Comparison of ENCODE assay signal across 14 cellular contexts in the genomic region with DNA sequence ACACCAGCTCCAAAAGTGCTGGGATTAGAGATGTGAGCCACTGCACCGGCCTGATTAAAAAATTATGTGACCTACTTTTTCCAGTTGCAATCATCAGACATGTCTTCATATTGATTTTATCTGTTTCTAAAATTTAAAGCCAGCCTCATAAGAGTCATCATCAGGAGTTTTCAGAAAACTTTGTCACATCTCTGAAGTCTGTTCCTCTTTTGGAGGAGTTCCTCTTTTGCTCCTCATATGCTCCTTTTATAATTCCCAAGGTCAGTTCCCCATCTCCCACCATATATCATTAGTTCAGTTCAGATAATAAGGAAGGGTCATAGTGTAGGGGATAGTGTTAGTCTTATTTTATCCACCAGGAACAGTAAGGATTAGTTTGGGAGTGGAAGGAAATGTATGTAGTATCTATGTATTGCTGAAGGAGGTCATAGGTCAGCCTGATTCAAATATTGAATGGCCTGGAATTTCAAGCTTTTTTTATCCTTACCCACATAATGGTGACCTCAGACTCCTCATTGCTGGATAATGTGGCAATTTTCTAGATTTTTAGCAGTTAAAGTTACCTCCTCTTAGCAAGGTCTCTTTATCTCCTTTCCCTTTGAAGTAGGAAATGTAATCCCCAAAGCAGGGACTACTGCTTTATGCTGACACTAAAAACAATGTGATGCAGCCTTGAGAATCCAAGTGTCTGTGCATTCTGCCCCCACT. TPM values are rescaled to one million over a fixed set of nuclear protein-coding genes. Genes with fewer than 3 reads are reported as not detected.
A peak's percentile ranks its signal among the peaks of the same experiment; 100 is the strongest.
DNase-seq lines count a peak whose midpoint lies in the region; ATAC-seq and TF ChIP-seq lines count a peak whose summit lies in the region.
"Had no signal": no experiment of that assay in that cellular context is flagged by ENCODE, and none has a peak within 500 bp of the region (broad histone marks: within the 10 kb centered on the region; RNA-seq: fewer than 3 reads in every experiment).

No MANE protein-coding gene starts in this region.

- BruUV-seq in IMR-90 (replicated peaks; lab: Mats Ljungman, UMichigan) = no TSS peak

- peak overlapping the region; percentile 62 for H2BK120ac ChIP-seq in IMR-90 (ENCODE audit: low read depth, low read length)
- H2BK120ac ChIP-seq in mesenchymal stem cell (ENCODE audit: low read depth, low read length) = no peak overlapping the region

- H3K18ac ChIP-seq in IMR-90 (ENCODE audit: low read depth, low read length) (no peak overlapping the region), mesenchymal stem cell (ENCODE audit: low read depth in 1 of 2, low read length in 2 of 2) (no peak overlapping the region)

- H3K36me3 ChIP-seq in ACC112 (ENCODE audit: insufficient read depth, low read length) = peaks cover 22% of the 10 kb centered on the region
- peaks cover 22% of the 10 kb centered on the region for H3K36me3 ChIP-seq in IMR-90 (ENCODE audit: control insufficient read depth, insufficient read depth, low read length)
- peaks cover 16 to 57% of the 10 kb centered on the region in 2 experiments for H3K36me3 ChIP-seq in mesenchymal stem cell (ENCODE audit: control insufficient read depth in 1 of 2, insufficient read depth in 2 of 2, low read depth in 1 of 2, low read length in 2 of 2)

- no peak overlapping the region for H3K9ac ChIP-seq in IMR-90 (ENCODE audit: low read depth, low read length)
- H3K9ac ChIP-seq in mesenchymal stem cell (ENCODE audit: low read length) = peak overlapping the region; percentile 84
- H3K9ac ChIP-seq: SK-N-SH had no signal

- H3K4me1 Mint-ChIP-seq in progenitor cell of endocrine pancreas (ENCODE audit: low read depth) = no peaks in the 10 kb centered on the region
- H3K4me1 Mint-ChIP-seq: immature natural killer cell had no signal

- H3K4ac ChIP-seq in IMR-90 (ENCODE audit: low read depth, low read length) = peak overlapping the region; percentile 81
- H3K4ac ChIP-seq in mesenchymal stem cell (ENCODE audit: low read depth in 1 of 2, low read length in 2 of 2) = no peak overlapping the region

- H2AFZ ChIP-seq in ACC112 (ENCODE audit: low read length, unreplicated experiment) (no peak overlapping the region), IMR-90 (replicated peaks; ENCODE audit: low read length, poor library complexity) (no peak overlapping the region), mesenchymal stem cell (ENCODE audit: low read depth, low read length) (no peak overlapping the region)

- no peak; the same call in 1 of the 2 replicates for ATAC-seq in IMR-90 (ENCODE audit: low read depth)
- no peak for ATAC-seq in HG02588 (IDR thresholded peaks at IDR 0.05; ENCODE audit: unreplicated experiment)

- H2BK12ac ChIP-seq in mesenchymal stem cell (ENCODE audit: low read length in 2 of 2) = peak overlapping the region in 1 of 2 experiments; percentile 57

- no peak overlapping the region for H3K4me3 Mint-ChIP-seq in progenitor cell of endocrine pancreas (ENCODE audit: low read depth)
- H3K4me3 Mint-ChIP-seq: immature natural killer cell had no signal

- no peak overlapping the region for H3K4me3 ChIP-seq in ACC112 (ENCODE audit: low read depth, low read length)
- H3K4me3 ChIP-seq in IMR-90 (ENCODE audit: insufficient read depth, low read depth, low read length) = no peak overlapping the region
- no peak overlapping the region for H3K4me3 ChIP-seq in mesenchymal stem cell (ENCODE audit: insufficient read depth in 1 of 2, low read depth in 1 of 2, low read length in 2 of 2)

- peaks cover 5% of the 10 kb centered on the region; the same call in 1 of the 2 replicates for H3K9me1 ChIP-seq in IMR-90 (ENCODE audit: insufficient read depth, low read length)

- H3K27me3 ChIP-seq in ACC112 (ENCODE audit: insufficient read depth, low read length) (no peaks in the 10 kb centered on the region), IMR-90 (ENCODE audit: control insufficient read depth, insufficient read depth, low read length) (no peaks in the 10 kb centered on the region), mesenchymal stem cell (ENCODE audit: control insufficient read depth in 1 of 2, insufficient read depth in 1 of 2, low read length in 2 of 2) (no peaks in the 10 kb centered on the region)
- H3K27me3 ChIP-seq: BE2C had no signal

- 0 out of 2 replicates have a peak overlapping the region, but pooled peaks have one; percentile 12 for H4K5ac ChIP-seq in IMR-90 (ENCODE audit: low read depth, low read length)

- peak overlapping the region; percentile 30 to 54; a peak in 2 of 4 replicates for H4K8ac ChIP-seq in IMR-90 (ENCODE audit: low read depth in 2 of 2, low read length in 2 of 2)
- no peak overlapping the region for H4K8ac ChIP-seq in mesenchymal stem cell (ENCODE audit: low read length)

- H3K27me3 Mint-ChIP-seq in progenitor cell of endocrine pancreas = no peaks in the 10 kb centered on the region

- H2BK15ac ChIP-seq in IMR-90 (ENCODE audit: low read depth, low read length) (peak overlapping the region; percentile 16; the same call in 2 of the 3 replicates), mesenchymal stem cell (ENCODE audit: low read depth, poor library complexity, severe bottlenecking) (no peak overlapping the region)

- H2AK9ac ChIP-seq in IMR-90 (replicated peaks; ENCODE audit: low read depth, low read length, poor library complexity) = peak overlapping the region; percentile 0

- no peaks in the 10 kb centered on the region for H4K20me1 ChIP-seq in IMR-90 (ENCODE audit: insufficient read depth, low read length)

- H3K9me3 Mint-ChIP-seq in progenitor cell of endocrine pancreas (ENCODE audit: low read depth) = no peaks in the 10 kb centered on the region
- H3K9me3 Mint-ChIP-seq: immature natural killer cell had no signal

- WGBS in IMR-90 (ENCODE audit: extremely low coverage in 2 of 2, insufficient read length in 1 of 2), 2 experiments = no CpG with 5 or more reads among the region's 1 CpG
- WGBS in mesenchymal stem cell = 92% methylated on average over 1 of the region's 1 CpG

- H3K4me2 ChIP-seq in IMR-90 (ENCODE audit: low read depth, low read length) (no peak overlapping the region), mesenchymal stem cell (ENCODE audit: low read length, poor library complexity, severe bottlenecking) (no peak overlapping the region)
- H3K4me2 ChIP-seq: SK-N-SH had no signal

- H3K79me1 ChIP-seq in IMR-90 (ENCODE audit: low read depth in 1 of 2, low read length in 2 of 2) (peaks cover 0 to 8% of the 10 kb centered on the region in 2 experiments; a peak in 3 of 4 replicates), mesenchymal stem cell (replicated peaks; ENCODE audit: low read length, poor library complexity, severe bottlenecking) (peaks cover 4% of the 10 kb centered on the region)

- H2BK20ac ChIP-seq in IMR-90 (ENCODE audit: low read depth, low read length) = peak overlapping the region; percentile 18; the same call in 1 of the 2 replicates

- H2AK5ac ChIP-seq in IMR-90 (ENCODE audit: low read depth, low read length) = peak overlapping the region; percentile 20
- peak overlapping the region; percentile 5 for H2AK5ac ChIP-seq in mesenchymal stem cell (ENCODE audit: low read length, severe bottlenecking)

- H3K14ac ChIP-seq in IMR-90 (replicated peaks; ENCODE audit: low read depth, low read length) (peak overlapping the region; percentile 58), mesenchymal stem cell (ENCODE audit: low read length in 2 of 2) (no peak overlapping the region)

- no peak for TF ChIP-seq CTCF in IMR-90 (conservative IDR thresholded peaks at IDR 0.05; ENCODE audit: low read depth, low read length)
- TF ChIP-seq CTCF in VCaP (conservative IDR thresholded peaks at IDR 0.05) = no peak
- no peak for TF ChIP-seq CTCF in progenitor cell of endocrine pancreas (IDR thresholded peaks at IDR 0.05; ENCODE audit: unreplicated experiment)
- no peak for TF ChIP-seq CTCF in GM10266 (IDR thresholded peaks at IDR 0.05; ENCODE audit: control insufficient read depth, insufficient read depth, low read depth, missing control alignments)

- H4K91ac ChIP-seq in IMR-90 (ENCODE audit: insufficient read depth, low read depth, low read length) (0 out of 2 replicates have a peak overlapping the region, but pooled peaks have one; percentile 2), mesenchymal stem cell (ENCODE audit: low read length) (no peak overlapping the region)

- no peak overlapping the region for H3K27ac Mint-ChIP-seq in progenitor cell of endocrine pancreas
- H3K27ac Mint-ChIP-seq: immature natural killer cell had no signal

- POLR2A ChIA-PET in IMR-90 (lab: Charles Lee; ENCODE audit: unreplicated experiment) = no interaction called here

- no peaks in the 10 kb centered on the region for H3K9me3 ChIP-seq in IMR-90 (ENCODE audit: control insufficient read depth, insufficient read depth, low read length)
- H3K9me3 ChIP-seq in mesenchymal stem cell (ENCODE audit: control insufficient read depth, low read length) = no peaks in the 10 kb centered on the region
- H3K9me3 ChIP-seq: BE2C, SK-N-SH had no signal

- in situ Hi-C loops in IMR-90 (cut with MboI; ENCODE audit: low sequenced_read_pairs) = no loop called here

- H3K23ac ChIP-seq in IMR-90 (ENCODE audit: low read depth, low read length) (peak overlapping the region; percentile 54; the same call in 1 of the 2 replicates), mesenchymal stem cell (ENCODE audit: low read length in 2 of 2) (no peak overlapping the region)

- no peaks in the 10 kb centered on the region for H3K79me2 ChIP-seq in ACC112 (ENCODE audit: control insufficient read depth, insufficient read depth, low read length, unreplicated experiment)

- dilution Hi-C loops in IMR-90 (cut with HindIII; ENCODE audit: low sequenced_read_pairs, unreplicated experiment) = no loop called here

- no peak for TF ChIP-seq RAD21 in IMR-90 (IDR thresholded peaks at IDR 0.05; ENCODE audit: low read length)

- no peak overlapping the region; the same call in 1 of the 2 replicates for H3K56ac ChIP-seq in IMR-90 (ENCODE audit: extremely low read depth, insufficient read depth, low read length)

- intact Hi-C loops in IMR-90 (cut with micrococcal nuclease) = no loop called here

- H3K4me1 ChIP-seq in ACC112 (ENCODE audit: control insufficient read depth, insufficient read depth, low read length, unreplicated experiment) (peaks cover 38% of the 10 kb centered on the region), IMR-90 (ENCODE audit: control insufficient read depth, insufficient read depth, low read length) (peaks cover 5% of the 10 kb centered on the region), mesenchymal stem cell (ENCODE audit: control insufficient read depth, insufficient read depth, low read depth, low read length) (peaks cover 3% of the 10 kb centered on the region)
- H3K4me1 ChIP-seq: BE2C had no signal

- no peak for DNase-seq in IMR-90
- no peak for DNase-seq in mesenchymal stem cell
- DNase-seq in progenitor cell of endocrine pancreas (ENCODE audit: low spot score, unreplicated experiment) = no peak
- DNase-seq in OCI-M2 (lab: John Stamatoyannopoulos, UW; ENCODE audit: unreplicated experiment) = no peak
- no peak for DNase-seq in GM10266 (ENCODE audit: extremely low spot score)
- DNase-seq: activated effector memory CD4-positive, alpha-beta T cell treated with Interleukin-2 at 50 U/mL for 16 hours; BE2C; immature natural killer cell; NCI-H1417 treated with DMSO at 0.1 percent for 48 hours; NCI-H526; SK-N-SH had no signal

- TF ChIP-seq POLR2A in IMR-90 (IDR thresholded peaks at IDR 0.05; ENCODE audit: low read depth, low read length) = no peak

- peaks cover 28% of the 10 kb centered on the region for H3K36me3 Mint-ChIP-seq in progenitor cell of endocrine pancreas (ENCODE audit: insufficient read depth)

- H3K27ac ChIP-seq in ACC112 (ENCODE audit: low read depth, low read length) (peak overlapping the region; percentile 94), IMR-90 (ENCODE audit: insufficient read depth, low read length) (peak overlapping the region; percentile 36; the same call in 1 of the 2 replicates), VCaP (peak overlapping the region; percentile 25; the same call in 1 of the 2 replicates), mesenchymal stem cell (ENCODE audit: low read length, poor library complexity, severe bottlenecking) (peak overlapping the region; percentile 51)

- CTCF ChIA-PET in IMR-90 (lab: Yijun Ruan, JAX) = no interaction called here

- peak overlapping the region; percentile 8 for H2BK5ac ChIP-seq in IMR-90 (ENCODE audit: low read depth, low read length, poor library complexity, severe bottlenecking)
- no peak overlapping the region for H2BK5ac ChIP-seq in mesenchymal stem cell (ENCODE audit: low read depth, low read length, poor library complexity, severe bottlenecking)

RNA-seq across cellular contexts. Expression of a gene that starts 13.8 kb away (rescaled TPM):
- 97.5 and 102 TPM in 2 replicates for total RNA-seq in IMR-90 (2012; rRNA removed)
- polyA plus RNA-seq in IMR-90 (2012; rRNA removed) = 126 and 127 TPM in 2 replicates
- polyA plus RNA-seq in IMR-90 (2012; cell fraction: cytosol; rRNA removed) = 93.8 and 139 TPM in 2 replicates
- polyA plus RNA-seq in IMR-90 (2012; cell fraction: nucleus; rRNA removed; ENCODE audit: low replicate concordance) = 88.2 and 107 TPM in 2 replicates
- 56.5 TPM for polyA plus RNA-seq in mesenchymal stem cell (2013, experiment 1 of 2)
- 61.3 TPM for polyA plus RNA-seq in mesenchymal stem cell (2013, experiment 2 of 2)
- total RNA-seq in progenitor cell of endocrine pancreas = 18.7 and 19.2 TPM in 2 replicates

Comparison
In these comparisons a context has a peak if more than half of its experiments do, and no peak if none do; other contexts are left out.
1. H3K27ac ChIP-seq: peak in every context shown above with its lines; median percentile 94 in ACC112; 51 in mesenchymal stem cell; 36 in IMR-90; 25 in VCaP.